ENCODE assay signal across 11 cellular contexts in genomic region chr1:11938722-11939526, GRCh38. TPM values are rescaled to one million over a fixed set of nuclear protein-coding genes. Genes with fewer than 3 reads are reported as not detected.
DNase-seq lines count a peak whose midpoint lies in the region; ATAC-seq and TF ChIP-seq lines count a peak whose summit lies in the region.
"Had no signal": no experiment of that assay in that cellular context is flagged by ENCODE, and none has a peak within 500 bp of the region (broad histone marks: within the 10 kb centered on the region; RNA-seq: fewer than 3 reads in every experiment).

No MANE protein-coding gene starts in this region.

- ATAC-seq in HG03354 (IDR thresholded peaks at IDR 0.05; ENCODE audit: poor library complexity, severe bottlenecking, unreplicated experiment) = no peak
- no peak for ATAC-seq in HG02885 (IDR thresholded peaks at IDR 0.05; ENCODE audit: poor library complexity, unreplicated experiment)

- TF ChIP-seq EP300 in sigmoid colon (IDR thresholded peaks at IDR 0.05) = no peak

- 72 to 82% methylated on average over 15 of the region's 15 CpGs for WGBS in sigmoid colon, 2 donors

- no peaks in the 10 kb centered on the region for H3K9me3 ChIP-seq in SJSA1 (replicated peaks)
- no peaks in the 10 kb centered on the region for H3K9me3 ChIP-seq in cardiac muscle cell (ENCODE audit: low read depth)
- H3K9me3 ChIP-seq in sigmoid colon = no peaks in the 10 kb centered on the region

- TF ChIP-seq POLR2A in sigmoid colon (IDR thresholded peaks at IDR 0.05) = no peak

- TF ChIP-seq CTCF in cardiac muscle cell (IDR thresholded peaks at IDR 0.05; ENCODE audit: low read depth, low read length) (no peak), sigmoid colon (IDR thresholded peaks at IDR 0.05) (no peak)

- H3K27me3 ChIP-seq in SJSA1 (replicated peaks) = no peaks in the 10 kb centered on the region
- H3K27me3 ChIP-seq in cardiac muscle cell = no peaks in the 10 kb centered on the region
- no peaks in the 10 kb centered on the region for H3K27me3 ChIP-seq in sigmoid colon

- peaks cover 62% of the 10 kb centered on the region for H3K36me3 ChIP-seq in SJSA1
- H3K36me3 ChIP-seq in cardiac muscle cell = no peaks in the 10 kb centered on the region
- peaks cover 0 to 5% (median 0%) of the 10 kb centered on the region in 4 donors for H3K36me3 ChIP-seq in sigmoid colon

- H3K4me3 ChIP-seq in SJSA1 (no peak overlapping the region), cardiac muscle cell (no peak overlapping the region), sigmoid colon (no peak overlapping the region)

- H3K27ac ChIP-seq in SJSA1 (peak overlapping the region; percentile 30), cardiac muscle cell (peak overlapping the region; percentile 21), sigmoid colon (peak overlapping the region; percentile 27 to 76 (median 56))

- DNase-seq in ELR (ENCODE audit: low read depth) = peak; percentile 62
- peak; percentile 68 to 94 for DNase-seq in SJSA1 (ENCODE audit: low read depth in 1 of 2, low spot score in 2 of 2)
- DNase-seq in cardiac muscle cell (ENCODE audit: low read depth in 1 of 2, low spot score in 1 of 2) = peak in 1 of 2 donors; percentile 32
- DNase-seq in sigmoid colon = no peak
- no peak for DNase-seq in GM19240 (ENCODE audit: insufficient read length, low spot score)
- DNase-seq in stimulated activated CD4-positive, alpha-beta T cell treated with anti-CD3 and anti-CD28 coated beads, Interleukin-4, amount 100 ng/mL, for 4 hours = no peak
- DNase-seq: activated effector memory CD4-positive, alpha-beta T cell treated with Interleukin-2 at 50 U/mL for 16 hours; NCI-H1048; NCI-H446 treated with DMSO at 0.1 percent for 48 hours had no signal

- intact Hi-C loops in sigmoid colon (cut with DNase I) = no loop called here

- H3K4me1 ChIP-seq in SJSA1 (replicated peaks) (peaks cover 46% of the 10 kb centered on the region), cardiac muscle cell (ENCODE audit: low read depth) (peaks cover 14% of the 10 kb centered on the region), sigmoid colon (peaks cover 0 to 65% (median 55%) of the 10 kb centered on the region in 4 donors)

RNA-seq across cellular contexts. Expression of gene PLOD1, which starts 4.4 kb away (rescaled TPM):
- total RNA-seq in SJSA1 (2014; rRNA removed; shearing (Covaris generic)) = 229 and 382 TPM in 2 replicates
- total RNA-seq in cardiac muscle cell = 158 and 185 TPM in 2 replicates
- 149 and 167 TPM in 2 replicates for polyA plus RNA-seq in cardiac muscle cell
- total RNA-seq in sigmoid colon = 10 to 100 TPM; 41.1 to 76.2 (median 51.0) TPM
- polyA plus RNA-seq in sigmoid colon = 10 to 100 TPM in 2 of 3 donors, 1 to 10 TPM in 1; 5.4 to 40.9 (median 16.2) TPM

RNA-seq across cellular contexts. Expression of gene KIAA2013, which starts 12.7 kb away (rescaled TPM):
- 85.2 and 102 TPM in 2 replicates for total RNA-seq in SJSA1 (2014; rRNA removed; shearing (Covaris generic))
- total RNA-seq in cardiac muscle cell (98.0 and 112 TPM in 2 replicates), sigmoid colon (10 to 100 TPM; 46.6 to 86.7 (median 66.6) TPM)
- polyA plus RNA-seq in cardiac muscle cell (100 and 115 TPM in 2 replicates), sigmoid colon (10 to 100 TPM; 26.4 to 61.2 (median 28.9) TPM)

RNA-seq across cellular contexts. Expression of gene MFN2, which starts 41.3 kb away (rescaled TPM):
- 53.6 and 54.8 TPM in 2 replicates for total RNA-seq in SJSA1 (2014; rRNA removed; shearing (Covaris generic))
- total RNA-seq in cardiac muscle cell (86.7 and 89.7 TPM in 2 replicates), sigmoid colon (100 to 1,000 TPM in 2 of 4 donors, 10 to 100 TPM in 2; 83.9 to 121 (median 96.9) TPM)
- polyA plus RNA-seq in cardiac muscle cell (82.6 and 83.8 TPM in 2 replicates), sigmoid colon (10 to 100 TPM; 33.0 to 61.5 (median 58.0) TPM)

Comparison
In these comparisons a context has a peak if more than half of its experiments do, and no peak if none do; other contexts are left out.
1. DNase-seq: peak in ELR (single experiment) and SJSA1 (2 of 2); none in sigmoid colon (single experiment), GM19240 (single experiment) and stimulated activated CD4-positive, alpha-beta T cell treated with anti-CD3 and anti-CD28 coated beads, Interleukin-4, amount 100 ng/mL, for 4 hours (0 of 2).
2. Peak in every context shown above with its lines, with median percentiles within 50 percentile points of each other: H3K27ac ChIP-seq.